ENCODE assay signal across 10 cellular contexts in the genomic region with DNA sequence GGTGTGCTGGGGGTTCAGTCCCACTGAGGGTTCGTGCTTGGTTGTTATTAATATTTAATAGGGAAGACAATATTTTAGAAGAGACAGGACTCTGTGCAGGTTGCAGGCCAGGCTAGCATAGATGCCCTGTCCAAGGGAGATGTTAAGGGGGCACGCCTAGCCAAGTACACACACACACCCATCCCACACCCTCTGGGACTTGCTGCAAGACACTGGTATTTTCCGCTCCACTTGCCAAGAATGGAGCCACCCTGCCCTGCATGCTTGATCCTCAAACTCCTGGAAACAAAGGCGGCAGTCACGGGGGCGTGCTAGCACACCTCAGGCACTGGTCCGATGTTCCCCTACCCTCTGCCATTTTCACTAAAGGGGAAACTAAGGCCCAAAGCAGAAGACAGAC.
DNase-seq lines count a peak whose midpoint lies in the region; ATAC-seq and TF ChIP-seq lines count a peak whose summit lies in the region.
"Had no signal": no experiment of that assay in that cellular context is flagged by ENCODE, and none has a peak within 500 bp of the region (broad histone marks: within the 10 kb centered on the region; RNA-seq: fewer than 3 reads in every experiment).

No MANE protein-coding gene starts in this region.

- H3K79me2 ChIP-seq in fibroblast of lung (ENCODE audit: control insufficient read depth, insufficient read depth, low read length) = peaks cover 2% of the 10 kb centered on the region

- no peak overlapping the region for H3K27ac Mint-ChIP-seq in activated naive CD8-positive, alpha-beta T cell treated with anti-CD3 and anti-CD28 coated beads, Interleukin-2, amount 10 ng/mL, durations not matched to agents 7 days and 5 days
- H3K27ac Mint-ChIP-seq in activated naive CD8-positive, alpha-beta T cell treated with anti-CD3 and anti-CD28 coated beads, Interleukin-2, amount 50 U/mL, for 24 hours = no peak overlapping the region
- peak overlapping the region; percentile 56 to 80 (median 63) for H3K27ac Mint-ChIP-seq in nephron

- DNase-seq in activated naive CD8-positive, alpha-beta T cell treated with anti-CD3 and anti-CD28 coated beads, Interleukin-2, amount 10 ng/mL, durations not matched to agents 7 days and 5 days = no peak
- DNase-seq in activated naive CD8-positive, alpha-beta T cell treated with anti-CD3 and anti-CD28 coated beads, Interleukin-2, amount 50 U/mL, for 24 hours = no peak
- no peak for DNase-seq in fibroblast of lung (ENCODE audit: low read depth in 2 of 2)
- no peak for DNase-seq in vagina (ENCODE audit: extremely low spot score in 2 of 2)
- no peak for DNase-seq in occipital lobe (lab: John Stamatoyannopoulos, UW)
- DNase-seq in AG08395 (ENCODE audit: low spot score) = no peak
- DNase-seq: NCI-H1048 had no signal

- H4K20me1 ChIP-seq in fibroblast of lung (ENCODE audit: control insufficient read depth, extremely low read depth, insufficient read depth, low read length) = no peaks in the 10 kb centered on the region

- no peak for TF ChIP-seq POLR2A in vagina (IDR thresholded peaks at IDR 0.05)

- no peaks in the 10 kb centered on the region for H3K27me3 Mint-ChIP-seq in activated naive CD8-positive, alpha-beta T cell treated with anti-CD3 and anti-CD28 coated beads, Interleukin-2, amount 10 ng/mL, durations not matched to agents 7 days and 5 days
- H3K27me3 Mint-ChIP-seq in activated naive CD8-positive, alpha-beta T cell treated with anti-CD3 and anti-CD28 coated beads, Interleukin-2, amount 50 U/mL, for 24 hours = no peaks in the 10 kb centered on the region
- H3K27me3 Mint-ChIP-seq in nephron (ENCODE audit: low read depth) = no peaks in the 10 kb centered on the region

- H3K4me3 ChIP-seq in fibroblast of lung (replicated peaks in 1 of 4; ENCODE audit: control extremely low read depth in 1 of 4, insufficient read depth in 1 of 4, low read depth in 3 of 4, low read length in 4 of 4) = no peak overlapping the region
- no peak overlapping the region for H3K4me3 ChIP-seq in vagina

- H3K4me2 ChIP-seq in fibroblast of lung (ENCODE audit: extremely low read depth, insufficient read depth, low read length) = peak overlapping the region; percentile 8

- no peaks in the 10 kb centered on the region for H3K36me3 ChIP-seq in fibroblast of lung (ENCODE audit: control insufficient read depth, insufficient read depth, low read length)
- H3K36me3 ChIP-seq in vagina = no peaks in the 10 kb centered on the region

- no peak overlapping the region for H3K27ac ChIP-seq in fibroblast of lung (ENCODE audit: insufficient read depth, low read length)
- peak overlapping the region; percentile 84 for H3K27ac ChIP-seq in vagina
- H3K27ac ChIP-seq: HL-60 had no signal

- no peak overlapping the region for H3K9ac ChIP-seq in fibroblast of lung (ENCODE audit: insufficient read depth, low read length)

- H3K9me3 Mint-ChIP-seq in activated naive CD8-positive, alpha-beta T cell treated with anti-CD3 and anti-CD28 coated beads, Interleukin-2, amount 10 ng/mL, durations not matched to agents 7 days and 5 days = no peaks in the 10 kb centered on the region
- no peaks in the 10 kb centered on the region for H3K9me3 Mint-ChIP-seq in activated naive CD8-positive, alpha-beta T cell treated with anti-CD3 and anti-CD28 coated beads, Interleukin-2, amount 50 U/mL, for 24 hours
- H3K9me3 Mint-ChIP-seq in nephron = no peaks in the 10 kb centered on the region

- TF ChIP-seq CTCF in fibroblast of lung (conservative IDR thresholded peaks at IDR 0.05 in 1 of 2, IDR thresholded peaks at IDR 0.05 in 1 of 2; ENCODE audit: low read depth in 1 of 2, low read length in 2 of 2) = no peak
- TF ChIP-seq CTCF in nephron (IDR thresholded peaks at IDR 0.05; ENCODE audit: unreplicated experiment in 3 of 3) = no peak
- TF ChIP-seq CTCF in vagina (IDR thresholded peaks at IDR 0.05) = no peak

- no peaks in the 10 kb centered on the region for H3K27me3 ChIP-seq in fibroblast of lung (ENCODE audit: control insufficient read depth, insufficient read depth, low read length)
- H3K27me3 ChIP-seq in vagina = no peaks in the 10 kb centered on the region

- intact Hi-C loops in vagina (cut with DNase I) = no loop called here

- H3K36me3 Mint-ChIP-seq in activated naive CD8-positive, alpha-beta T cell treated with anti-CD3 and anti-CD28 coated beads, Interleukin-2, amount 10 ng/mL, durations not matched to agents 7 days and 5 days = peaks cover 5% of the 10 kb centered on the region
- no peaks in the 10 kb centered on the region for H3K36me3 Mint-ChIP-seq in activated naive CD8-positive, alpha-beta T cell treated with anti-CD3 and anti-CD28 coated beads, Interleukin-2, amount 50 U/mL, for 24 hours (ENCODE audit: low read depth)
- no peaks in the 10 kb centered on the region for H3K36me3 Mint-ChIP-seq in nephron (ENCODE audit: low read depth)

- POLR2A ChIA-PET in activated naive CD8-positive, alpha-beta T cell treated with anti-CD3 and anti-CD28 coated beads, Interleukin-2, amount 10 ng/mL, durations not matched to agents 7 days and 5 days (lab: Charles Lee) = interaction anchor here (0.6 to 2.1 kb wide), 4 partner anchors 8 to 14 kb away, joined by 3 to 10 read pairs (median 5); no protein-coding TSS in a partner anchor

- H3K4me1 Mint-ChIP-seq in activated naive CD8-positive, alpha-beta T cell treated with anti-CD3 and anti-CD28 coated beads, Interleukin-2, amount 10 ng/mL, durations not matched to agents 7 days and 5 days = peaks cover 51% of the 10 kb centered on the region
- H3K4me1 Mint-ChIP-seq in activated naive CD8-positive, alpha-beta T cell treated with anti-CD3 and anti-CD28 coated beads, Interleukin-2, amount 50 U/mL, for 24 hours = peaks cover 80% of the 10 kb centered on the region
- H3K4me1 Mint-ChIP-seq in nephron = peaks cover 92% of the 10 kb centered on the region

- ATAC-seq in activated naive CD8-positive, alpha-beta T cell treated with anti-CD3 and anti-CD28 coated beads, Interleukin-2, amount 10 ng/mL, durations not matched to agents 7 days and 5 days (ENCODE audit: low read depth) = no peak
- no peak for ATAC-seq in activated naive CD8-positive, alpha-beta T cell treated with anti-CD3 and anti-CD28 coated beads, Interleukin-2, amount 50 U/mL, for 24 hours
- no peak for ATAC-seq in GM21390 (IDR thresholded peaks at IDR 0.05; ENCODE audit: unreplicated experiment)

- H3K9me3 ChIP-seq in fibroblast of lung (ENCODE audit: control insufficient read depth, insufficient read depth, low read depth, low read length) (no peaks in the 10 kb centered on the region), vagina (no peaks in the 10 kb centered on the region)

- H3K4me1 ChIP-seq in fibroblast of lung (ENCODE audit: control insufficient read depth, extremely low read depth, insufficient read depth, low read length) = peaks cover 10% of the 10 kb centered on the region
- H3K4me1 ChIP-seq in vagina = peaks cover 93% of the 10 kb centered on the region

- H3K4me3 Mint-ChIP-seq in activated naive CD8-positive, alpha-beta T cell treated with anti-CD3 and anti-CD28 coated beads, Interleukin-2, amount 10 ng/mL, durations not matched to agents 7 days and 5 days = peak overlapping the region; percentile 49
- no peak overlapping the region for H3K4me3 Mint-ChIP-seq in activated naive CD8-positive, alpha-beta T cell treated with anti-CD3 and anti-CD28 coated beads, Interleukin-2, amount 50 U/mL, for 24 hours
- peak overlapping the region in 1 of 3 experiments; percentile 10 for H3K4me3 Mint-ChIP-seq in nephron

- no peak overlapping the region for H2AFZ ChIP-seq in fibroblast of lung (ENCODE audit: low read length)

Comparison
In these comparisons a context has a peak if more than half of its experiments do, and no peak if none do; other contexts are left out.
1. H3K27ac Mint-ChIP-seq: peak in nephron (3 of 3); none in activated naive CD8-positive, alpha-beta T cell treated with anti-CD3 and anti-CD28 coated beads, Interleukin-2, amount 10 ng/mL, durations not matched to agents 7 days and 5 days (single experiment) and activated naive CD8-positive, alpha-beta T cell treated with anti-CD3 and anti-CD28 coated beads, Interleukin-2, amount 50 U/mL, for 24 hours (single experiment).